ENCODE assay signal across 8 cellular contexts in genomic region chr3:37905987-37906674, GRCh38. TPM values are rescaled to one million over a fixed set of nuclear protein-coding genes. Genes with fewer than 3 reads are reported as not detected.
DNase-seq lines count a peak whose midpoint lies in the region; FAIRE-seq and TF ChIP-seq lines count a peak whose summit lies in the region.

No MANE protein-coding gene starts in this region.

- H3K9ac ChIP-seq in BLaER1 (no peak overlapping the region), endothelial cell of umbilical vein (replicated peaks; ENCODE audit: extremely low read depth, insufficient read depth, low read length) (no peak overlapping the region)

- POLR2A ChIA-PET in endothelial cell of umbilical vein (lab: Charles Lee): no interaction called here

- H2AFZ ChIP-seq in endothelial cell of umbilical vein (ENCODE audit: low read depth, low read length): peak overlapping the region; percentile 23

- no peaks in the 10 kb centered on the region for H3K9me1 ChIP-seq in endothelial cell of umbilical vein (replicated peaks; ENCODE audit: control insufficient read depth, extremely low read depth, insufficient read depth, low read length)

- peaks cover 21% of the 10 kb centered on the region for H3K36me3 Mint-ChIP-seq in nephron progenitor cell (ENCODE audit: low read depth)
- no peaks in the 10 kb centered on the region for H3K36me3 Mint-ChIP-seq in activated naive CD8-positive, alpha-beta T cell treated with anti-CD3 and anti-CD28 coated beads for 36 hours

- H3K36me3 ChIP-seq in BLaER1 (no peaks in the 10 kb centered on the region), endothelial cell of umbilical vein (ENCODE audit: control insufficient read depth in 2 of 2, extremely low read depth in 1 of 2, insufficient read depth in 2 of 2, low read length in 2 of 2) (no peaks in the 10 kb centered on the region)

- H3K27me3 ChIP-seq in BLaER1 (no peaks in the 10 kb centered on the region), endothelial cell of umbilical vein (ENCODE audit: control insufficient read depth in 2 of 2, insufficient read depth in 2 of 2, low read length in 2 of 2) (no peaks in the 10 kb centered on the region)

- dilution Hi-C loops in endothelial cell of umbilical vein (cut with MboI; ENCODE audit: extremely low pct_ligation_motif_present, low sequenced_read_pairs): no loop called here

- H3K4me1 ChIP-seq in BLaER1: peaks cover 36% of the 10 kb centered on the region
- H3K4me1 ChIP-seq in endothelial cell of umbilical vein (ENCODE audit: control insufficient read depth, extremely low read depth, insufficient read depth, low read length): peaks cover 39% of the 10 kb centered on the region

- peak; percentile 2 for DNase-seq in NCI-H2171 (lab: John Stamatoyannopoulos, UW)
- DNase-seq in endothelial cell of umbilical vein (ENCODE audit: low read depth, low spot score): peak; percentile 87
- no peak for DNase-seq in nephron progenitor cell
- no peak for DNase-seq in RCC 7860 (ENCODE audit: low spot score)
- DNase-seq in NCI-H187 treated with DMSO at 0.1 percent for 48 hours (lab: John Stamatoyannopoulos, UW): no peak
- DNase-seq in germinal center (ENCODE audit: low spot score): no peak
- no peak for DNase-seq in activated naive CD8-positive, alpha-beta T cell treated with anti-CD3 and anti-CD28 coated beads for 36 hours

- no peak overlapping the region for H3K27ac ChIP-seq in BLaER1
- peak overlapping the region; percentile 72 for H3K27ac ChIP-seq in endothelial cell of umbilical vein (ENCODE audit: insufficient read depth, low read depth, low read length)

- peak overlapping the region; percentile 48 for H3K4me3 Mint-ChIP-seq in nephron progenitor cell
- no peak overlapping the region for H3K4me3 Mint-ChIP-seq in activated naive CD8-positive, alpha-beta T cell treated with anti-CD3 and anti-CD28 coated beads for 36 hours

- CTCF ChIA-PET in endothelial cell of umbilical vein (lab: Charles Lee): interaction anchor here (0.6 to 2.2 kb wide), 9 partner anchors 13 to 88 kb away, joined by 3 to 8 read pairs (median 4); no protein-coding TSS in a partner anchor

- H4K20me1 ChIP-seq in BLaER1 (no peaks in the 10 kb centered on the region), endothelial cell of umbilical vein (replicated peaks; ENCODE audit: control insufficient read depth, extremely low read depth, insufficient read depth, low read length) (no peaks in the 10 kb centered on the region)

- TF ChIP-seq CTCF in endothelial cell of umbilical vein (IDR thresholded peaks at IDR 0.05; ENCODE audit: extremely low read depth in 1 of 2, insufficient read depth in 1 of 2, low read depth in 1 of 2, low read length in 2 of 2) (no peak), nephron progenitor cell (IDR thresholded peaks at IDR 0.05) (no peak)

- peaks cover 67% of the 10 kb centered on the region for H3K4me1 Mint-ChIP-seq in nephron progenitor cell
- H3K4me1 Mint-ChIP-seq in activated naive CD8-positive, alpha-beta T cell treated with anti-CD3 and anti-CD28 coated beads for 36 hours: peaks cover 35% of the 10 kb centered on the region

- H3K4me2 ChIP-seq in BLaER1 (peak overlapping the region; percentile 75), endothelial cell of umbilical vein (ENCODE audit: insufficient read depth, low read length) (peak overlapping the region; percentile 2)

- H3K27ac Mint-ChIP-seq in nephron progenitor cell: peak overlapping the region; percentile 95
- H3K27ac Mint-ChIP-seq in activated naive CD8-positive, alpha-beta T cell treated with anti-CD3 and anti-CD28 coated beads for 36 hours: no peak overlapping the region

- H3K4me3 ChIP-seq in BLaER1: no peak overlapping the region
- no peak overlapping the region for H3K4me3 ChIP-seq in endothelial cell of umbilical vein (replicated peaks in 1 of 3; ENCODE audit: insufficient read depth in 1 of 3, low read depth in 1 of 3, low read length in 3 of 3)

- H3K27me3 Mint-ChIP-seq in nephron progenitor cell (ENCODE audit: low read depth, poor library complexity): no peaks in the 10 kb centered on the region
- H3K27me3 Mint-ChIP-seq in activated naive CD8-positive, alpha-beta T cell treated with anti-CD3 and anti-CD28 coated beads for 36 hours: peaks cover 14% of the 10 kb centered on the region

- H3K79me2 ChIP-seq in endothelial cell of umbilical vein (ENCODE audit: control insufficient read depth, insufficient read depth, low read length): no peaks in the 10 kb centered on the region

- BruUV-seq in endothelial cell of umbilical vein (replicated peaks; lab: Mats Ljungman, UMichigan): no TSS peak

- intact Hi-C loops in endothelial cell of umbilical vein (cut with micrococcal nuclease): loop anchor here (1.0 kb wide), 1 partner anchor 30 kb away; no protein-coding TSS in a partner anchor

- FAIRE-seq in endothelial cell of umbilical vein (lab: Jason Lieb, UNC): peak; percentile 85
- no peak for FAIRE-seq in RCC 7860 (lab: Jason Lieb, UNC)

- H3K9me3 Mint-ChIP-seq in nephron progenitor cell: no peaks in the 10 kb centered on the region
- no peaks in the 10 kb centered on the region for H3K9me3 Mint-ChIP-seq in activated naive CD8-positive, alpha-beta T cell treated with anti-CD3 and anti-CD28 coated beads for 36 hours

- TF ChIP-seq POLR2A in endothelial cell of umbilical vein (IDR thresholded peaks at IDR 0.05; ENCODE audit: low read depth, low read length): no peak

- H3K9me3 ChIP-seq in BLaER1: no peaks in the 10 kb centered on the region
- H3K9me3 ChIP-seq in endothelial cell of umbilical vein (replicated peaks; ENCODE audit: control insufficient read depth, insufficient read depth, low read length): no peaks in the 10 kb centered on the region

TF ChIP-seq in endothelial cell of umbilical vein, 7 proteins besides CTCF, POLR2A, EP300 and RAD21:
- TF ChIP-seq FOS (IDR thresholded peaks at IDR 0.05; ENCODE audit: borderline replicate concordance, insufficient read depth, low read length) (peak; percentile 15), MYC (IDR thresholded peaks at IDR 0.05; ENCODE audit: low read depth, low read length) (no peak), MAX (IDR thresholded peaks at IDR 0.05; ENCODE audit: insufficient read depth, insufficient read length) (no peak)
TF ChIP-seq in endothelial cell of umbilical vein: peak in this region for 1.

RNA-seq across cellular contexts. Expression of gene CTDSPL, which starts 44.5 kb away (rescaled TPM):
- 27.6 and 43.2 TPM in 2 replicates for total RNA-seq in endothelial cell of umbilical vein
- 28.3 and 30.1 TPM in 2 replicates for polyA plus RNA-seq in endothelial cell of umbilical vein
- polyA plus RNA-seq in endothelial cell of umbilical vein (2011; cell fraction: cytosol; rRNA removed): 23.3 and 28.3 TPM in 2 replicates
- 32.0 and 33.8 TPM in 2 replicates for polyA plus RNA-seq in endothelial cell of umbilical vein (2011; cell fraction: nucleus; rRNA removed)
- polyA plus RNA-seq in endothelial cell of umbilical vein (2012): 18.5 and 20.3 TPM in 2 replicates
- polyA minus RNA-seq in endothelial cell of umbilical vein: 36.8 and 53.0 TPM in 2 replicates
- polyA minus RNA-seq in endothelial cell of umbilical vein (2011; cell fraction: cytosol; rRNA and poly(A)+ RNA removed): 15.8 TPM
- 20.6 and 22.3 TPM in 2 replicates for polyA minus RNA-seq in endothelial cell of umbilical vein (2011; cell fraction: nucleus; rRNA and poly(A)+ RNA removed)
- 1 to 10 TPM; 1.6 to 2.3 TPM for total RNA-seq in activated naive CD8-positive, alpha-beta T cell treated with anti-CD3 and anti-CD28 coated beads for 36 hours

Comparison
In these comparisons a context has a peak if more than half of its experiments do, and no peak if none do; other contexts are left out.
1. DNase-seq: peak in NCI-H2171 (single experiment) and endothelial cell of umbilical vein (single experiment); none in nephron progenitor cell (single experiment), RCC 7860 (single experiment), NCI-H187 treated with DMSO at 0.1 percent for 48 hours (single experiment), germinal center (single experiment) and activated naive CD8-positive, alpha-beta T cell treated with anti-CD3 and anti-CD28 coated beads for 36 hours (single experiment).